In genomic region chr4:55358668-55359067, GRCh38 we compare ENCODE assay signal across 8 cellular contexts. TPM values are rescaled to one million over a fixed set of nuclear protein-coding genes. Genes with fewer than 3 reads are reported as not detected.
DNase-seq lines count a peak whose midpoint lies in the region; ATAC-seq and TF ChIP-seq lines count a peak whose summit lies in the region.

No MANE protein-coding gene starts in this region.

- H4K8ac ChIP-seq in neuronal stem cell (ENCODE audit: low read depth, low read length) = no peak overlapping the region

- H3K4me1 ChIP-seq in smooth muscle cell (ENCODE audit: low read depth) (peaks cover 3% of the 10 kb centered on the region), neuronal stem cell (ENCODE audit: control insufficient read depth in 2 of 2, insufficient read depth in 1 of 2, low read depth in 1 of 2, low read length in 2 of 2) (peaks cover 0 to 2% of the 10 kb centered on the region in 2 donors)

- H3K27ac ChIP-seq in smooth muscle cell (ENCODE audit: low read depth) (peak overlapping the region; percentile 82), neuronal stem cell (replicated peaks; ENCODE audit: low read length) (no peak overlapping the region)

- TF ChIP-seq CTCF in NB4 (IDR thresholded peaks at IDR 0.05; ENCODE audit: low read depth, low read length) = no peak
- no peak for TF ChIP-seq CTCF in smooth muscle cell (IDR thresholded peaks at IDR 0.05; ENCODE audit: borderline replicate concordance, insufficient read depth, poor library complexity, severe bottlenecking)

- no peak overlapping the region for H2BK120ac ChIP-seq in neuronal stem cell (ENCODE audit: low read depth, low read length)

- H3K14ac ChIP-seq in neuronal stem cell (ENCODE audit: low read length) = no peak overlapping the region

- H3K4ac ChIP-seq in neuronal stem cell (ENCODE audit: low read length) = no peak overlapping the region

- no peaks in the 10 kb centered on the region for H3F3A ChIP-seq in smooth muscle cell (ENCODE audit: low read depth)

- H2BK12ac ChIP-seq in neuronal stem cell (ENCODE audit: low read length) = no peak overlapping the region

- DNase-seq in GM04504 (ENCODE audit: low read depth) (peak; percentile 84), NB4 (ENCODE audit: low read depth) (peak; percentile 74), epidermal melanocyte (ENCODE audit: insufficient read length, low spot score) (peak; percentile 57), smooth muscle cell (lab: John Stamatoyannopoulos, UW; ENCODE audit: unreplicated experiment) (no peak), mucosa of gallbladder (ENCODE audit: low spot score) (no peak), neuronal stem cell (ENCODE audit: low spot score) (no peak)
- DNase-seq in stimulated activated CD4-positive, alpha-beta T cell treated with anti-CD3 and anti-CD28 coated beads, Interleukin-2, amount 100 ng/mL, for 48 hours = no peak

- no peak overlapping the region for H3K4me3 ChIP-seq in NB4 (ENCODE audit: low read depth, low read length)
- H3K4me3 ChIP-seq in smooth muscle cell = no peak overlapping the region
- no peak overlapping the region for H3K4me3 ChIP-seq in neuronal stem cell (ENCODE audit: low read length in 2 of 2)

- H3K36me3 ChIP-seq in smooth muscle cell (ENCODE audit: low read depth) (no peaks in the 10 kb centered on the region), neuronal stem cell (replicated peaks in 1 of 2; ENCODE audit: control insufficient read depth in 2 of 2, insufficient read depth in 2 of 2, low read length in 2 of 2) (peaks cover 0 to 32% of the 10 kb centered on the region in 2 donors)

- H3K9ac ChIP-seq in smooth muscle cell (ENCODE audit: low read depth) (peak overlapping the region; percentile 10), neuronal stem cell (ENCODE audit: low read depth, low read length, poor library complexity) (no peak overlapping the region)

- no peak overlapping the region for H4K91ac ChIP-seq in neuronal stem cell (ENCODE audit: low read depth, low read length, poor library complexity)

- no peak overlapping the region for H2BK15ac ChIP-seq in neuronal stem cell (ENCODE audit: low read length)

- no peak overlapping the region for H3K18ac ChIP-seq in neuronal stem cell (ENCODE audit: low read length)

- no peaks in the 10 kb centered on the region for H4K20me1 ChIP-seq in smooth muscle cell (ENCODE audit: low read depth)

- H3K79me2 ChIP-seq in smooth muscle cell (ENCODE audit: low read depth) = no peaks in the 10 kb centered on the region

- H3K27me3 ChIP-seq in smooth muscle cell (ENCODE audit: low read depth) = no peaks in the 10 kb centered on the region
- H3K27me3 ChIP-seq in neuronal stem cell (ENCODE audit: control insufficient read depth in 3 of 3, insufficient read depth in 3 of 3, low read depth in 1 of 3, low read length in 3 of 3) = no peaks in the 10 kb centered on the region

- H3K9me3 ChIP-seq in smooth muscle cell (replicated peaks; ENCODE audit: low read depth) (no peaks in the 10 kb centered on the region), neuronal stem cell (replicated peaks in 1 of 2; ENCODE audit: control insufficient read depth in 2 of 2, insufficient read depth in 1 of 2, low read depth in 1 of 2, low read length in 2 of 2) (peaks cover 0 to 4% of the 10 kb centered on the region in 2 donors)

- peaks cover 2% of the 10 kb centered on the region for H3K79me1 ChIP-seq in neuronal stem cell (ENCODE audit: low read depth, low read length)

- ATAC-seq in GM21786 (IDR thresholded peaks at IDR 0.05; ENCODE audit: unreplicated experiment) = peak; percentile 76

- H2BK5ac ChIP-seq in neuronal stem cell (ENCODE audit: low read length) = no peak overlapping the region

- H2AK5ac ChIP-seq in neuronal stem cell (ENCODE audit: low read depth, low read length) = no peak overlapping the region

- no peak overlapping the region for H3K23ac ChIP-seq in neuronal stem cell (ENCODE audit: low read depth, low read length, poor library complexity)

- TF ChIP-seq POLR2A in NB4 (IDR thresholded peaks at IDR 0.05; ENCODE audit: extremely low read depth, insufficient read length) = no peak

- H2AFZ ChIP-seq in smooth muscle cell (ENCODE audit: low read depth) (no peak overlapping the region), neuronal stem cell (ENCODE audit: low read length) (no peak overlapping the region)

- H3K4me2 ChIP-seq in smooth muscle cell (peak overlapping the region; percentile 37), neuronal stem cell (ENCODE audit: insufficient read depth, low read length, poor library complexity, severe bottlenecking) (no peak overlapping the region)

- WGBS in smooth muscle cell (ENCODE audit: low lambda C conversion rate) = 47% methylated on average over 2 of the region's 2 CpGs
- no CpG with 5 or more reads among the region's 2 CpGs for WGBS in neuronal stem cell (ENCODE audit: extremely low coverage in 2 of 2, insufficient read length in 2 of 2, insufficient replicate concordance in 1 of 2), 2 donors

RNA-seq across cellular contexts. Expression of gene SRD5A3, which starts 12.6 kb away (rescaled TPM):
- total RNA-seq in smooth muscle cell (9.9 and 18.1 TPM in 2 replicates), mucosa of gallbladder (22.9 TPM)
- 33.2 and 37.3 TPM in 2 replicates for polyA plus RNA-seq in smooth muscle cell
- 11.9 TPM for polyA plus RNA-seq in neuronal stem cell (2013, experiment 1 of 2)
- polyA plus RNA-seq in neuronal stem cell (2013, experiment 2 of 2) = 11.9 TPM

RNA-seq across cellular contexts. Expression of gene TMEM165, which starts 37.1 kb away (rescaled TPM):
- 235 and 266 TPM in 2 replicates for total RNA-seq in smooth muscle cell
- polyA plus RNA-seq in smooth muscle cell = 167 and 178 TPM in 2 replicates
- 98.8 TPM for total RNA-seq in mucosa of gallbladder
- polyA plus RNA-seq in neuronal stem cell (2013, experiment 1 of 2) = 29.4 TPM
- polyA plus RNA-seq in neuronal stem cell (2013, experiment 2 of 2) = 31.3 TPM

Comparison
In these comparisons a context has a peak if more than half of its experiments do, and no peak if none do; other contexts are left out.
1. DNase-seq: peak in GM04504 (single experiment), NB4 (single experiment) and epidermal melanocyte (single experiment); none in smooth muscle cell (single experiment), mucosa of gallbladder (single experiment), neuronal stem cell (single experiment) and stimulated activated CD4-positive, alpha-beta T cell treated with anti-CD3 and anti-CD28 coated beads, Interleukin-2, amount 100 ng/mL, for 48 hours (0 of 2).